ENCODE assay signal across 23 cellular contexts in genomic region chr15:30059771-30060170, GRCh38. TPM values are rescaled to one million over a fixed set of nuclear protein-coding genes. Genes with fewer than 3 reads are reported as not detected.
"Had no signal": no experiment of that assay in that cellular context is flagged by ENCODE, and none has a peak within 500 bp of the region (broad histone marks: within the 10 kb centered on the region; RNA-seq: fewer than 3 reads in every experiment).

No MANE protein-coding gene starts in this region.

- DNase-seq: Kasumi-1, MM.1S, NCI-H1092 treated with DMSO at 0.1 percent for 48 hours, NCI-H146, NCI-H1694 treated with DMSO at 0.1 percent for 48 hours, NCI-H1930, NCI-H2081, NCI-H2171, NCI-H226, NCI-H446, NCI-H510A, NCI-H524 treated with DMSO at 0.1 percent for 48 hours, NCI-H82, PC-3, SHP77, T-helper 1 cell had no signal

- ATAC-seq: K562, Panc1, PC-3, SK-N-SH treated with all-trans-retinoic acid at 6 μM for 48 hours had no signal

- H3K27ac ChIP-seq: HL-60, KMS-11, RWPE1 had no signal

RNA-seq across cellular contexts. Expression of gene GOLGA8J, which starts 23.0 kb away (rescaled TPM):
- total RNA-seq: K562, M059J, PC-3 had no signal
